In genomic region chr5:139453683-139454567, GRCh38 we compare ENCODE assay signal across 18 cellular contexts. TPM values are rescaled to one million over a fixed set of nuclear protein-coding genes. Genes with fewer than 3 reads are reported as not detected.
DNase-seq lines count a peak whose midpoint lies in the region; ATAC-seq and TF ChIP-seq lines count a peak whose summit lies in the region.
"Had no signal": no experiment of that assay in that cellular context is flagged by ENCODE, and none has a peak within 500 bp of the region (broad histone marks: within the 10 kb centered on the region; RNA-seq: fewer than 3 reads in every experiment).

No MANE protein-coding gene starts in this region.

- ATAC-seq in CD4-positive, CD25-positive, alpha-beta regulatory T cell (ENCODE audit: low read depth in 2 of 2), result no peak
- ATAC-seq in natural killer cell, result peak; percentile 28 to 53 (median 50)
- no peak for ATAC-seq in GM21360 (IDR thresholded peaks at IDR 0.05; ENCODE audit: unreplicated experiment)

- H3K9me3 ChIP-seq in CD4-positive, CD25-positive, alpha-beta regulatory T cell (ENCODE audit: control insufficient read depth in 2 of 2, low read length in 2 of 2), result no peaks in the 10 kb centered on the region
- no peaks in the 10 kb centered on the region for H3K9me3 ChIP-seq in HEK293 (ENCODE audit: control insufficient read depth, insufficient read depth, low read depth, low read length)
- H3K9me3 ChIP-seq: HAP-1, upper lobe of left lung had no signal

- intact Hi-C loops in activated T-helper 2 cell treated with anti-CD3 and anti-CD28 coated beads, Interferon-gamma antibody, Interleukin-2, Interleukin-4, amounts not matched to agents 10 μg/mL and 5 μg/mL and 100 μg/mL, durations not matched to agents 14 hours and 24 hours and 36 hours (cut with micrococcal nuclease), result no loop called here
- intact Hi-C loops in natural killer cell (cut with micrococcal nuclease), result loop anchor here (10.0 kb wide), 1 partner anchor 261 kb away; no protein-coding TSS in a partner anchor

- peaks cover 32% of the 10 kb centered on the region for H3K4me1 ChIP-seq in CD4-positive, CD25-positive, alpha-beta regulatory T cell (ENCODE audit: control insufficient read depth, insufficient read depth, low read length, poor library complexity, severe bottlenecking)
- H3K4me1 ChIP-seq in HEK293 (ENCODE audit: control insufficient read depth, insufficient read depth, low read length), result no peaks in the 10 kb centered on the region; the same call in 1 of the 2 replicates
- H3K4me1 ChIP-seq: HAP-1 had no signal

- CTCF ChIA-PET in HEK293 (lab: Yijun Ruan, JAX), result no interaction called here

- H3K27ac Mint-ChIP-seq in CD4-positive, CD25-positive, alpha-beta regulatory T cell, result peak overlapping the region; percentile 35 to 90 (median 87)
- H3K27ac Mint-ChIP-seq in activated T-helper 2 cell treated with anti-CD3 and anti-CD28 coated beads, Interferon-gamma antibody, Interleukin-2, Interleukin-4, amounts not matched to agents 10 μg/mL and 5 μg/mL and 100 μg/mL, durations not matched to agents 14 hours and 24 hours and 36 hours, result peak overlapping the region; percentile 84
- H3K27ac Mint-ChIP-seq in natural killer cell, result peak overlapping the region; percentile 77 to 87

- no peak overlapping the region for H3K27ac ChIP-seq in CD4-positive, CD25-positive, alpha-beta regulatory T cell (ENCODE audit: insufficient read depth, low read length, poor library complexity, severe bottlenecking)
- H3K27ac ChIP-seq in HEK293 (ENCODE audit: extremely low read depth, low read depth, low read length), result no peak overlapping the region
- H3K27ac ChIP-seq: upper lobe of left lung had no signal

- TF ChIP-seq CTCF in HEK293 (tag by site-specific recombination; IDR thresholded peaks at IDR 0.05) (no peak), natural killer cell (IDR thresholded peaks at IDR 0.05) (no peak)

- no peak for DNase-seq in CD4-positive, CD25-positive, alpha-beta regulatory T cell
- DNase-seq in activated T-helper 2 cell treated with anti-CD3 and anti-CD28 coated beads, Interferon-gamma antibody, Interleukin-2, Interleukin-4, amounts not matched to agents 10 μg/mL and 5 μg/mL and 100 μg/mL, durations not matched to agents 14 hours and 24 hours and 36 hours (ENCODE audit: low spot score), result no peak
- DNase-seq in natural killer cell, result peak; percentile 66
- no peak for DNase-seq in SW 1271 (lab: John Stamatoyannopoulos, UW)
- DNase-seq in cortex of kidney (lab: John Stamatoyannopoulos, UW), result no peak
- DNase-seq: AML-193, DMS53, naive B cell, NCI-H2107, NCI-H774, retina, upper lobe of left lung had no signal

- H3K4me3 Mint-ChIP-seq in CD4-positive, CD25-positive, alpha-beta regulatory T cell, result no peak overlapping the region
- H3K4me3 Mint-ChIP-seq in activated T-helper 2 cell treated with anti-CD3 and anti-CD28 coated beads, Interferon-gamma antibody, Interleukin-2, Interleukin-4, amounts not matched to agents 10 μg/mL and 5 μg/mL and 100 μg/mL, durations not matched to agents 14 hours and 24 hours and 36 hours (ENCODE audit: low read depth), result no peak overlapping the region
- peak overlapping the region; percentile 10 for H3K4me3 Mint-ChIP-seq in natural killer cell

- H3K27me3 Mint-ChIP-seq in CD4-positive, CD25-positive, alpha-beta regulatory T cell, result no peaks in the 10 kb centered on the region
- H3K27me3 Mint-ChIP-seq in activated T-helper 2 cell treated with anti-CD3 and anti-CD28 coated beads, Interferon-gamma antibody, Interleukin-2, Interleukin-4, amounts not matched to agents 10 μg/mL and 5 μg/mL and 100 μg/mL, durations not matched to agents 14 hours and 24 hours and 36 hours (ENCODE audit: low read depth), result no peaks in the 10 kb centered on the region
- no peaks in the 10 kb centered on the region for H3K27me3 Mint-ChIP-seq in natural killer cell (ENCODE audit: low read depth in 2 of 2)
- H3K27me3 Mint-ChIP-seq: naive B cell had no signal

- H3K36me3 Mint-ChIP-seq in CD4-positive, CD25-positive, alpha-beta regulatory T cell, result no peaks in the 10 kb centered on the region
- H3K36me3 Mint-ChIP-seq in activated T-helper 2 cell treated with anti-CD3 and anti-CD28 coated beads, Interferon-gamma antibody, Interleukin-2, Interleukin-4, amounts not matched to agents 10 μg/mL and 5 μg/mL and 100 μg/mL, durations not matched to agents 14 hours and 24 hours and 36 hours (ENCODE audit: low read depth), result peaks cover 7% of the 10 kb centered on the region
- H3K36me3 Mint-ChIP-seq in natural killer cell, result no peaks in the 10 kb centered on the region
- H3K36me3 Mint-ChIP-seq: naive B cell had no signal

- no peak overlapping the region for H3K4me3 ChIP-seq in CD4-positive, CD25-positive, alpha-beta regulatory T cell (ENCODE audit: low read depth, low read length)
- no peak overlapping the region for H3K4me3 ChIP-seq in HEK293 (ENCODE audit: low read depth, low read length)
- H3K4me3 ChIP-seq: HAP-1, upper lobe of left lung had no signal

- H3K36me3 ChIP-seq in CD4-positive, CD25-positive, alpha-beta regulatory T cell (ENCODE audit: control insufficient read depth, insufficient read depth, low read length), result no peaks in the 10 kb centered on the region
- H3K36me3 ChIP-seq in HEK293 (ENCODE audit: control insufficient read depth in 2 of 2, insufficient read depth in 1 of 2, low read length in 2 of 2), result no peaks in the 10 kb centered on the region; a peak in 1 of 3 replicates
- H3K36me3 ChIP-seq: HAP-1 had no signal

- peaks cover 0 to 51% (median 17%) of the 10 kb centered on the region in 4 donors for H3K4me1 Mint-ChIP-seq in CD4-positive, CD25-positive, alpha-beta regulatory T cell
- peaks cover 38% of the 10 kb centered on the region for H3K4me1 Mint-ChIP-seq in activated T-helper 2 cell treated with anti-CD3 and anti-CD28 coated beads, Interferon-gamma antibody, Interleukin-2, Interleukin-4, amounts not matched to agents 10 μg/mL and 5 μg/mL and 100 μg/mL, durations not matched to agents 14 hours and 24 hours and 36 hours (ENCODE audit: low read depth)
- peaks cover 20 to 48% of the 10 kb centered on the region in 2 donors for H3K4me1 Mint-ChIP-seq in natural killer cell

- no peaks in the 10 kb centered on the region for H3K27me3 ChIP-seq in CD4-positive, CD25-positive, alpha-beta regulatory T cell (ENCODE audit: control insufficient read depth, insufficient read depth, low read length)
- H3K27me3 ChIP-seq: upper lobe of left lung had no signal

- H3K9me3 Mint-ChIP-seq in CD4-positive, CD25-positive, alpha-beta regulatory T cell, result no peaks in the 10 kb centered on the region
- H3K9me3 Mint-ChIP-seq in activated T-helper 2 cell treated with anti-CD3 and anti-CD28 coated beads, Interferon-gamma antibody, Interleukin-2, Interleukin-4, amounts not matched to agents 10 μg/mL and 5 μg/mL and 100 μg/mL, durations not matched to agents 14 hours and 24 hours and 36 hours, result no peaks in the 10 kb centered on the region
- no peaks in the 10 kb centered on the region for H3K9me3 Mint-ChIP-seq in natural killer cell
- H3K9me3 Mint-ChIP-seq: naive B cell had no signal

- POLR2A ChIA-PET in HEK293 (lab: Yijun Ruan, JAX), result no interaction called here

TF ChIP-seq in HEK293, 187 proteins besides CTCF, POLR2A, EP300 and RAD21 (continues in another document):
- 0 out of 2 replicates have a peak, but pooled peaks have one; percentile 13 for TF ChIP-seq ZNF157 (tag by site-specific recombination; IDR thresholded peaks at IDR 0.05)
- TF ChIP-seq GLIS2 (tag by site-specific recombination; IDR thresholded peaks at IDR 0.05), result no peak; the same call in 1 of the 2 replicates
- peak; percentile 10; the same call in 1 of the 2 replicates for TF ChIP-seq ZNF169 (tag by site-specific recombination; IDR thresholded peaks at IDR 0.05)
- TF ChIP-seq ZNF624 (tag by site-specific recombination; IDR thresholded peaks at IDR 0.05), result no peak
- TF ChIP-seq ZFP41 (tag by site-specific recombination; IDR thresholded peaks at IDR 0.05; ENCODE audit: borderline replicate concordance), result no peak
- no peak for TF ChIP-seq ZNF354C (tag by site-specific recombination; IDR thresholded peaks at IDR 0.05; ENCODE audit: borderline replicate concordance, low read depth)
- peak; percentile 64; the same call in 1 of the 2 replicates for TF ChIP-seq ZNF248 (tag by site-specific recombination; IDR thresholded peaks at IDR 0.05)

RNA-seq across cellular contexts. Expression of gene ECSCR, which starts 8.6 kb away (rescaled TPM):
- total RNA-seq in CD4-positive, CD25-positive, alpha-beta regulatory T cell, result 0.64 TPM
- 1 to 10 TPM in 1 of 4 donors, under 1 TPM in 2, not detected in 1; 0.23 to 1.6 (median 0.92) TPM for polyA plus RNA-seq in CD4-positive, CD25-positive, alpha-beta regulatory T cell
- total RNA-seq in activated T-helper 2 cell treated with anti-CD3 and anti-CD28 coated beads, Interferon-gamma antibody, Interleukin-2, Interleukin-4, amounts not matched to agents 10 μg/mL and 5 μg/mL and 100 μg/mL, durations not matched to agents 14 hours and 24 hours and 36 hours, result 1.0 and 1.7 TPM in 2 replicates
- under 1 TPM in 1 of 3 donors, not detected in 2; 0.48 TPM for total RNA-seq in natural killer cell

RNA-seq across cellular contexts. Expression of gene DNAJC18, which starts 14.6 kb away (rescaled TPM):
- total RNA-seq in CD4-positive, CD25-positive, alpha-beta regulatory T cell, result 8.2 TPM
- 1 to 10 TPM; 4.0 to 9.0 (median 5.1) TPM for polyA plus RNA-seq in CD4-positive, CD25-positive, alpha-beta regulatory T cell
- total RNA-seq in activated T-helper 2 cell treated with anti-CD3 and anti-CD28 coated beads, Interferon-gamma antibody, Interleukin-2, Interleukin-4, amounts not matched to agents 10 μg/mL and 5 μg/mL and 100 μg/mL, durations not matched to agents 14 hours and 24 hours and 36 hours, result 29.8 and 35.8 TPM in 2 replicates
- 1 to 10 TPM; 2.9 to 4.9 (median 3.6) TPM for total RNA-seq in natural killer cell

RNA-seq across cellular contexts. Expression of gene SMIM33, which starts 16.9 kb away (rescaled TPM):
- 0.54 TPM for total RNA-seq in CD4-positive, CD25-positive, alpha-beta regulatory T cell
- 1 to 10 TPM in 1 of 4 donors, under 1 TPM in 3; 0.08 to 1.9 (median 0.73) TPM for polyA plus RNA-seq in CD4-positive, CD25-positive, alpha-beta regulatory T cell
- 0.23 and 0.25 TPM in 2 replicates for total RNA-seq in activated T-helper 2 cell treated with anti-CD3 and anti-CD28 coated beads, Interferon-gamma antibody, Interleukin-2, Interleukin-4, amounts not matched to agents 10 μg/mL and 5 μg/mL and 100 μg/mL, durations not matched to agents 14 hours and 24 hours and 36 hours
- not detected for total RNA-seq in natural killer cell
- total RNA-seq: cardiac septum, frontal cortex, upper lobe of left lung had no signal
- polyA plus RNA-seq: liver had no signal

RNA-seq across cellular contexts. Expression of gene STING1, which starts 28.6 kb away (rescaled TPM):
- total RNA-seq in CD4-positive, CD25-positive, alpha-beta regulatory T cell, result 295 TPM
- 100 to 1,000 TPM; 131 to 177 (median 158) TPM for polyA plus RNA-seq in CD4-positive, CD25-positive, alpha-beta regulatory T cell
- total RNA-seq in activated T-helper 2 cell treated with anti-CD3 and anti-CD28 coated beads, Interferon-gamma antibody, Interleukin-2, Interleukin-4, amounts not matched to agents 10 μg/mL and 5 μg/mL and 100 μg/mL, durations not matched to agents 14 hours and 24 hours and 36 hours, result 167 and 169 TPM in 2 replicates
- total RNA-seq in natural killer cell, result 10 to 100 TPM; 95.5 to 98.9 (median 96.6) TPM

RNA-seq across cellular contexts. Expression of gene SPATA24, which starts 50.0 kb away (rescaled TPM):
- 4.4 TPM for total RNA-seq in CD4-positive, CD25-positive, alpha-beta regulatory T cell
- 1 to 10 TPM; 5.5 to 6.8 (median 6.1) TPM for polyA plus RNA-seq in CD4-positive, CD25-positive, alpha-beta regulatory T cell
- 4.7 and 4.8 TPM in 2 replicates for total RNA-seq in activated T-helper 2 cell treated with anti-CD3 and anti-CD28 coated beads, Interferon-gamma antibody, Interleukin-2, Interleukin-4, amounts not matched to agents 10 μg/mL and 5 μg/mL and 100 μg/mL, durations not matched to agents 14 hours and 24 hours and 36 hours
- 1 to 10 TPM; 1.6 to 2.9 (median 2.7) TPM for total RNA-seq in natural killer cell

Comparison
In these comparisons a context has a peak if more than half of its experiments do, and no peak if none do; other contexts are left out.
1. ATAC-seq: peak in natural killer cell (3 of 3); none in CD4-positive, CD25-positive, alpha-beta regulatory T cell (0 of 2) and GM21360 (single experiment).
2. Peak in every context shown above with its lines, with median percentiles within 50 percentile points of each other: H3K27ac Mint-ChIP-seq.